1 cellular context compared by ENCODE assay signal in the genomic region with DNA sequence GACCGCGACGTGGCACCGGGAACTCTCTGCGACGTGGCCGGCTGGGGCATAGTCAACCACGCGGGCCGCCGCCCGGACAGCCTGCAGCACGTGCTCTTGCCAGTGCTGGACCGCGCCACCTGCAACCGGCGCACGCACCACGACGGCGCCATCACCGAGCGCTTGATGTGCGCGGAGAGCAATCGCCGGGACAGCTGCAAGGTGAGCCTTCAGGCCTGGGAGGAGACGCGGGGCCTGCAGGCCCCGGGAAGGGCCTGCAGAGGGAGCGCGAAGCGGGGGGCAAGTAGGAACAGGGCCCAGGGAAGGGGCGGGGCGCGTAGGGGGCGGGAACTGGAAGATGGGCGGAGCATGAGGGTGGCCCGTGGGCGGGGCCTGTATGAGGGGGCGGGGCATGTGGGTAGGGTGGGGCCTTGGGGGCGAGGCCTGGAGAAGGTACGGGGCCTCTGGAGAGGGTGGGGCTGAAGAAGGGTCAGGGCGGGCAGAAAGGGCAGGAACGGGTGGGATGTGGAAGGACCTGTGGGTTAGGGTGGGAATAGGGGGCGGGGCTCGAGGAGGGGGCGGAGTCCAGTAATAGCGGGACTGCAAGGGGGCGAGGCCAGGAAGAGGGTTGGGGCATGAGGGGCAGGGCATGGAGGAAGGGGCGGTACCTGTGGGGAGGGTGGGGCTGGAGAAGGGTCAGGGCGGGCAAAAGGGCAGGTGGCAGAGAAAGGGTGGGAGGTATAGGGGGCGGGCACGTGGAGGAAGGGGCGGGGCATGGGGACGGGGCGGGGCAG.
TF ChIP-seq lines count a peak whose summit lies in the region.

No MANE protein-coding gene starts in this region.

TF ChIP-seq in K562, 482 proteins besides CTCF, POLR2A, EP300 and RAD21 (continued from another document and continues in another):
- TF ChIP-seq, protein P1, sequence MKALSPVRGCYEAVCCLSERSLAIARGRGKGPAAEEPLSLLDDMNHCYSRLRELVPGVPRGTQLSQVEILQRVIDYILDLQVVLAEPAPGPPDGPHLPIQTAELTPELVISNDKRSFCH (CRISPR knock-in tag; IDR thresholded peaks at IDR 0.05): no peak
- TF ChIP-seq, protein P1 (tag; IDR thresholded peaks at IDR 0.05): 0 out of 2 replicates have a peak, but pooled peaks have one; percentile 29
- TF ChIP-seq POU5F1 (IDR thresholded peaks at IDR 0.05; ENCODE audit: borderline replicate concordance, low read depth, low read length, partially characterized antibody): no peak
- TF ChIP-seq, protein P2, sequence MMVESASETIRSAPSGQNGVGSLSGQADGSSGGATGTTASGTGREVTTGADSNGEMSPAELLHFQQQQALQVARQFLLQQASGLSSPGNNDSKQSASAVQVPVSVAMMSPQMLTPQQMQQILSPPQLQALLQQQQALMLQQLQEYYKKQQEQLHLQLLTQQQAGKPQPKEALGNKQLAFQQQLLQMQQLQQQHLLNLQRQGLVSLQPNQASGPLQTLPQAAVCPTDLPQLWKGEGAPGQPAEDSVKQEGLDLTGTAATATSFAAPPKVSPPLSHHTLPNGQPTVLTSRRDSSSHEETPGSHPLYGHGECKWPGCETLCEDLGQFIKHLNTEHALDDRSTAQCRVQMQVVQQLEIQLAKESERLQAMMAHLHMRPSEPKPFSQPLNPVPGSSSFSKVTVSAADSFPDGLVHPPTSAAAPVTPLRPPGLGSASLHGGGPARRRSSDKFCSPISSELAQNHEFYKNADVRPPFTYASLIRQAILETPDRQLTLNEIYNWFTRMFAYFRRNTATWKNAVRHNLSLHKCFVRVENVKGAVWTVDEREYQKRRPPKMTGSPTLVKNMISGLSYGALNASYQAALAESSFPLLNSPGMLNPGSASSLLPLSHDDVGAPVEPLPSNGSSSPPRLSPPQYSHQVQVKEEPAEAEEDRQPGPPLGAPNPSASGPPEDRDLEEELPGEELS (CRISPR knock-in tag; IDR thresholded peaks at IDR 0.05; ENCODE audit: borderline replicate concordance): peak; percentile 80; the same call in 1 of the 2 replicates
- TF ChIP-seq POLR2G (IDR thresholded peaks at IDR 0.05; ENCODE audit: low read depth, low read length): peak; percentile 80
- TF ChIP-seq SMARCA5 (IDR thresholded peaks at IDR 0.05): no peak
- peak; percentile 66; the same call in 1 of the 2 replicates for TF ChIP-seq CBX1 (IDR thresholded peaks at IDR 0.05; ENCODE audit: low read depth)
- no peak; the same call in 1 of the 2 replicates for TF ChIP-seq ZBTB7A (IDR thresholded peaks at IDR 0.05; ENCODE audit: borderline replicate concordance, control insufficient read depth, low read depth, low read length)
- TF ChIP-seq, protein P3, sequence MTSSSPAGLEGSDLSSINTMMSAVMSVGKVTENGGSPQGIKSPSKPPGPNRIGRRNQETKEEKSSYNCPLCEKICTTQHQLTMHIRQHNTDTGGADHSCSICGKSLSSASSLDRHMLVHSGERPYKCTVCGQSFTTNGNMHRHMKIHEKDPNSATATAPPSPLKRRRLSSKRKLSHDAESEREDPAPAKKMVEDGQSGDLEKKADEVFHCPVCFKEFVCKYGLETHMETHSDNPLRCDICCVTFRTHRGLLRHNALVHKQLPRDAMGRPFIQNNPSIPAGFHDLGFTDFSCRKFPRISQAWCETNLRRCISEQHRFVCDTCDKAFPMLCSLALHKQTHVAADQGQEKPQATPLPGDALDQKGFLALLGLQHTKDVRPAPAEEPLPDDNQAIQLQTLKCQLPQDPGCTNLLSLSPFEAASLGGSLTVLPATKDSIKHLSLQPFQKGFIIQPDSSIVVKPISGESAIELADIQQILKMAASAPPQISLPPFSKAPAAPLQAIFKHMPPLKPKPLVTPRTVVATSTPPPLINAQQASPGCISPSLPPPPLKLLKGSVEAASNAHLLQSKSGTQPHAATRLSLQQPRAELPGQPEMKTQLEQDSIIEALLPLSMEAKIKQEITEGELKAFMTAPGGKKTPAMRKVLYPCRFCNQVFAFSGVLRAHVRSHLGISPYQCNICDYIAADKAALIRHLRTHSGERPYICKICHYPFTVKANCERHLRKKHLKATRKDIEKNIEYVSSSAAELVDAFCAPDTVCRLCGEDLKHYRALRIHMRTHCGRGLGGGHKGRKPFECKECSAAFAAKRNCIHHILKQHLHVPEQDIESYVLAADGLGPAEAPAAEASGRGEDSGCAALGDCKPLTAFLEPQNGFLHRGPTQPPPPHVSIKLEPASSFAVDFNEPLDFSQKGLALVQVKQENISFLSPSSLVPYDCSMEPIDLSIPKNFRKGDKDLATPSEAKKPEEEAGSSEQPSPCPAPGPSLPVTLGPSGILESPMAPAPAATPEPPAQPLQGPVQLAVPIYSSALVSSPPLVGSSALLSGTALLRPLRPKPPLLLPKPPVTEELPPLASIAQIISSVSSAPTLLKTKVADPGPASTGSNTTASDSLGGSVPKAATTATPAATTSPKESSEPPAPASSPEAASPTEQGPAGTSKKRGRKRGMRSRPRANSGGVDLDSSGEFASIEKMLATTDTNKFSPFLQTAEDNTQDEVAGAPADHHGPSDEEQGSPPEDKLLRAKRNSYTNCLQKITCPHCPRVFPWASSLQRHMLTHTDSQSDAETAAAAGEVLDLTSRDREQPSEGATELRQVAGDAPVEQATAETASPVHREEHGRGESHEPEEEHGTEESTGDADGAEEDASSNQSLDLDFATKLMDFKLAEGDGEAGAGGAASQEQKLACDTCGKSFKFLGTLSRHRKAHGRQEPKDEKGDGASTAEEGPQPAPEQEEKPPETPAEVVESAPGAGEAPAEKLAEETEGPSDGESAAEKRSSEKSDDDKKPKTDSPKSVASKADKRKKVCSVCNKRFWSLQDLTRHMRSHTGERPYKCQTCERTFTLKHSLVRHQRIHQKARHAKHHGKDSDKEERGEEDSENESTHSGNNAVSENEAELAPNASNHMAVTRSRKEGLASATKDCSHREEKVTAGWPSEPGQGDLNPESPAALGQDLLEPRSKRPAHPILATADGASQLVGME (CRISPR knock-in tag; IDR thresholded peaks at IDR 0.05): peak; percentile 58; the same call in 1 of the 2 replicates
- peak; percentile 88 for TF ChIP-seq BHLHE40 (IDR thresholded peaks at IDR 0.05; ENCODE audit: low read length)
- peak; percentile 58 for TF ChIP-seq NFIC (IDR thresholded peaks at IDR 0.05)
- peak; percentile 69 for TF ChIP-seq RBFOX2 (IDR thresholded peaks at IDR 0.05; ENCODE audit: low read depth, low read length)
- 0 out of 4 replicates have a peak, but pooled peaks of 1 of the 2 experiments have one; percentile 41 for TF ChIP-seq FOXA3 (CRISPR knock-in tag; conservative IDR thresholded peaks at IDR 0.05 in 1 of 2, IDR thresholded peaks at IDR 0.05 in 1 of 2)
- TF ChIP-seq HDAC1 (IDR thresholded peaks at IDR 0.05): peak in 1 of 2 experiments; percentile 91; a peak in 2 of 4 replicates
- TF ChIP-seq ATF1 (CRISPR knock-in tag; IDR thresholded peaks at IDR 0.05): no peak
- peak; percentile 58 for TF ChIP-seq ATF1 (tag; IDR thresholded peaks at IDR 0.05)
- peak; percentile 49; the same call in 1 of the 2 replicates for TF ChIP-seq ESRRA (IDR thresholded peaks at IDR 0.05; ENCODE audit: borderline replicate concordance, low read depth)
- TF ChIP-seq YY1 (IDR thresholded peaks at IDR 0.05; ENCODE audit: borderline replicate concordance in 1 of 3, control insufficient read depth in 1 of 3, extremely low read depth in 1 of 3, insufficient read depth in 3 of 3, insufficient read length in 1 of 3, insufficient replicate concordance in 2 of 3, low read depth in 1 of 3, low read length in 2 of 3): peak; percentile 18 to 78 (median 71)
- no peak for TF ChIP-seq ZNF140 (CRISPR knock-in tag; IDR thresholded peaks at IDR 0.05)
- TF ChIP-seq, protein P4, sequence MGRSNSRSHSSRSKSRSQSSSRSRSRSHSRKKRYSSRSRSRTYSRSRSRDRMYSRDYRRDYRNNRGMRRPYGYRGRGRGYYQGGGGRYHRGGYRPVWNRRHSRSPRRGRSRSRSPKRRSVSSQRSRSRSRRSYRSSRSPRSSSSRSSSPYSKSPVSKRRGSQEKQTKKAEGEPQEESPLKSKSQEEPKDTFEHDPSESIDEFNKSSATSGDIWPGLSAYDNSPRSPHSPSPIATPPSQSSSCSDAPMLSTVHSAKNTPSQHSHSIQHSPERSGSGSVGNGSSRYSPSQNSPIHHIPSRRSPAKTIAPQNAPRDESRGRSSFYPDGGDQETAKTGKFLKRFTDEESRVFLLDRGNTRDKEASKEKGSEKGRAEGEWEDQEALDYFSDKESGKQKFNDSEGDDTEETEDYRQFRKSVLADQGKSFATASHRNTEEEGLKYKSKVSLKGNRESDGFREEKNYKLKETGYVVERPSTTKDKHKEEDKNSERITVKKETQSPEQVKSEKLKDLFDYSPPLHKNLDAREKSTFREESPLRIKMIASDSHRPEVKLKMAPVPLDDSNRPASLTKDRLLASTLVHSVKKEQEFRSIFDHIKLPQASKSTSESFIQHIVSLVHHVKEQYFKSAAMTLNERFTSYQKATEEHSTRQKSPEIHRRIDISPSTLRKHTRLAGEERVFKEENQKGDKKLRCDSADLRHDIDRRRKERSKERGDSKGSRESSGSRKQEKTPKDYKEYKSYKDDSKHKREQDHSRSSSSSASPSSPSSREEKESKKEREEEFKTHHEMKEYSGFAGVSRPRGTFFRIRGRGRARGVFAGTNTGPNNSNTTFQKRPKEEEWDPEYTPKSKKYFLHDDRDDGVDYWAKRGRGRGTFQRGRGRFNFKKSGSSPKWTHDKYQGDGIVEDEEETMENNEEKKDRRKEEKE (IDR thresholded peaks at IDR 0.05; ENCODE audit: borderline replicate concordance in 1 of 2, control insufficient read depth in 1 of 2, low read depth in 2 of 2, low read length in 1 of 2): no peak
- TF ChIP-seq, protein P5, sequence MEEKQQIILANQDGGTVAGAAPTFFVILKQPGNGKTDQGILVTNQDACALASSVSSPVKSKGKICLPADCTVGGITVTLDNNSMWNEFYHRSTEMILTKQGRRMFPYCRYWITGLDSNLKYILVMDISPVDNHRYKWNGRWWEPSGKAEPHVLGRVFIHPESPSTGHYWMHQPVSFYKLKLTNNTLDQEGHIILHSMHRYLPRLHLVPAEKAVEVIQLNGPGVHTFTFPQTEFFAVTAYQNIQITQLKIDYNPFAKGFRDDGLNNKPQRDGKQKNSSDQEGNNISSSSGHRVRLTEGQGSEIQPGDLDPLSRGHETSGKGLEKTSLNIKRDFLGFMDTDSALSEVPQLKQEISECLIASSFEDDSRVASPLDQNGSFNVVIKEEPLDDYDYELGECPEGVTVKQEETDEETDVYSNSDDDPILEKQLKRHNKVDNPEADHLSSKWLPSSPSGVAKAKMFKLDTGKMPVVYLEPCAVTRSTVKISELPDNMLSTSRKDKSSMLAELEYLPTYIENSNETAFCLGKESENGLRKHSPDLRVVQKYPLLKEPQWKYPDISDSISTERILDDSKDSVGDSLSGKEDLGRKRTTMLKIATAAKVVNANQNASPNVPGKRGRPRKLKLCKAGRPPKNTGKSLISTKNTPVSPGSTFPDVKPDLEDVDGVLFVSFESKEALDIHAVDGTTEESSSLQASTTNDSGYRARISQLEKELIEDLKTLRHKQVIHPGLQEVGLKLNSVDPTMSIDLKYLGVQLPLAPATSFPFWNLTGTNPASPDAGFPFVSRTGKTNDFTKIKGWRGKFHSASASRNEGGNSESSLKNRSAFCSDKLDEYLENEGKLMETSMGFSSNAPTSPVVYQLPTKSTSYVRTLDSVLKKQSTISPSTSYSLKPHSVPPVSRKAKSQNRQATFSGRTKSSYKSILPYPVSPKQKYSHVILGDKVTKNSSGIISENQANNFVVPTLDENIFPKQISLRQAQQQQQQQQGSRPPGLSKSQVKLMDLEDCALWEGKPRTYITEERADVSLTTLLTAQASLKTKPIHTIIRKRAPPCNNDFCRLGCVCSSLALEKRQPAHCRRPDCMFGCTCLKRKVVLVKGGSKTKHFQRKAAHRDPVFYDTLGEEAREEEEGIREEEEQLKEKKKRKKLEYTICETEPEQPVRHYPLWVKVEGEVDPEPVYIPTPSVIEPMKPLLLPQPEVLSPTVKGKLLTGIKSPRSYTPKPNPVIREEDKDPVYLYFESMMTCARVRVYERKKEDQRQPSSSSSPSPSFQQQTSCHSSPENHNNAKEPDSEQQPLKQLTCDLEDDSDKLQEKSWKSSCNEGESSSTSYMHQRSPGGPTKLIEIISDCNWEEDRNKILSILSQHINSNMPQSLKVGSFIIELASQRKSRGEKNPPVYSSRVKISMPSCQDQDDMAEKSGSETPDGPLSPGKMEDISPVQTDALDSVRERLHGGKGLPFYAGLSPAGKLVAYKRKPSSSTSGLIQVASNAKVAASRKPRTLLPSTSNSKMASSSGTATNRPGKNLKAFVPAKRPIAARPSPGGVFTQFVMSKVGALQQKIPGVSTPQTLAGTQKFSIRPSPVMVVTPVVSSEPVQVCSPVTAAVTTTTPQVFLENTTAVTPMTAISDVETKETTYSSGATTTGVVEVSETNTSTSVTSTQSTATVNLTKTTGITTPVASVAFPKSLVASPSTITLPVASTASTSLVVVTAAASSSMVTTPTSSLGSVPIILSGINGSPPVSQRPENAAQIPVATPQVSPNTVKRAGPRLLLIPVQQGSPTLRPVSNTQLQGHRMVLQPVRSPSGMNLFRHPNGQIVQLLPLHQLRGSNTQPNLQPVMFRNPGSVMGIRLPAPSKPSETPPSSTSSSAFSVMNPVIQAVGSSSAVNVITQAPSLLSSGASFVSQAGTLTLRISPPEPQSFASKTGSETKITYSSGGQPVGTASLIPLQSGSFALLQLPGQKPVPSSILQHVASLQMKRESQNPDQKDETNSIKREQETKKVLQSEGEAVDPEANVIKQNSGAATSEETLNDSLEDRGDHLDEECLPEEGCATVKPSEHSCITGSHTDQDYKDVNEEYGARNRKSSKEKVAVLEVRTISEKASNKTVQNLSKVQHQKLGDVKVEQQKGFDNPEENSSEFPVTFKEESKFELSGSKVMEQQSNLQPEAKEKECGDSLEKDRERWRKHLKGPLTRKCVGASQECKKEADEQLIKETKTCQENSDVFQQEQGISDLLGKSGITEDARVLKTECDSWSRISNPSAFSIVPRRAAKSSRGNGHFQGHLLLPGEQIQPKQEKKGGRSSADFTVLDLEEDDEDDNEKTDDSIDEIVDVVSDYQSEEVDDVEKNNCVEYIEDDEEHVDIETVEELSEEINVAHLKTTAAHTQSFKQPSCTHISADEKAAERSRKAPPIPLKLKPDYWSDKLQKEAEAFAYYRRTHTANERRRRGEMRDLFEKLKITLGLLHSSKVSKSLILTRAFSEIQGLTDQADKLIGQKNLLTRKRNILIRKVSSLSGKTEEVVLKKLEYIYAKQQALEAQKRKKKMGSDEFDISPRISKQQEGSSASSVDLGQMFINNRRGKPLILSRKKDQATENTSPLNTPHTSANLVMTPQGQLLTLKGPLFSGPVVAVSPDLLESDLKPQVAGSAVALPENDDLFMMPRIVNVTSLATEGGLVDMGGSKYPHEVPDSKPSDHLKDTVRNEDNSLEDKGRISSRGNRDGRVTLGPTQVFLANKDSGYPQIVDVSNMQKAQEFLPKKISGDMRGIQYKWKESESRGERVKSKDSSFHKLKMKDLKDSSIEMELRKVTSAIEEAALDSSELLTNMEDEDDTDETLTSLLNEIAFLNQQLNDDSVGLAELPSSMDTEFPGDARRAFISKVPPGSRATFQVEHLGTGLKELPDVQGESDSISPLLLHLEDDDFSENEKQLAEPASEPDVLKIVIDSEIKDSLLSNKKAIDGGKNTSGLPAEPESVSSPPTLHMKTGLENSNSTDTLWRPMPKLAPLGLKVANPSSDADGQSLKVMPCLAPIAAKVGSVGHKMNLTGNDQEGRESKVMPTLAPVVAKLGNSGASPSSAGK (IDR thresholded peaks at IDR 0.05): peak; percentile 96
